21 cellular contexts compared by ENCODE assay signal in genomic region chr9:137865581-137866145, GRCh38. TPM values are rescaled to one million over a fixed set of nuclear protein-coding genes. Genes with fewer than 3 reads are reported as not detected.
"Had no signal": no experiment of that assay in that cellular context is flagged by ENCODE, and none has a peak within 500 bp of the region (broad histone marks: within the 10 kb centered on the region; RNA-seq: fewer than 3 reads in every experiment).

No MANE protein-coding gene starts in this region.

- DNase-seq: effector memory CD8-positive, alpha-beta T cell; esophagus squamous epithelium; foreskin fibroblast; heart left ventricle; hippocampal formation; natural killer cell; nucleus accumbens; ovary; right cardiac atrium; small intestine; stimulated activated CD4-positive, alpha-beta T cell treated with anti-CD3 and anti-CD28 coated beads, Interleukin-12 subunit alpha, Interleukin-12 subunit beta, amount 100 ng/mL, for 4 hours; stimulated activated naive CD4-positive, alpha-beta T cell; trophoblast cell had no signal

- H3K36me3 Mint-ChIP-seq: mesothelial cell of epicardium, natural killer cell had no signal

- H3K4me1 Mint-ChIP-seq: mesothelial cell of epicardium, natural killer cell, neural crest cell had no signal

- H3K27ac Mint-ChIP-seq: dendritic cell treated with granulocyte-macrophage colony-stimulating factor and Interleukin-4, amounts not matched to agents 40 ng/mL and 50 ng/mL, for 4 days; effector memory CD8-positive, alpha-beta T cell; mesothelial cell of epicardium; natural killer cell had no signal

- H3K36me3 ChIP-seq: esophagus squamous epithelium, heart left ventricle, ovary had no signal

- ATAC-seq: effector memory CD8-positive, alpha-beta T cell; heart left ventricle; natural killer cell had no signal

- FAIRE-seq: colon, islet of Langerhans, small intestine had no signal

- H3K9me3 ChIP-seq: ovary had no signal

- H3K4me3 Mint-ChIP-seq: dendritic cell treated with granulocyte-macrophage colony-stimulating factor and Interleukin-4, amounts not matched to agents 40 ng/mL and 50 ng/mL, for 4 days; effector memory CD8-positive, alpha-beta T cell; mesothelial cell of epicardium; natural killer cell; neural crest cell had no signal

- H3K4me1 ChIP-seq: esophagus squamous epithelium had no signal

- H3K27ac ChIP-seq: esophagus squamous epithelium, heart left ventricle, ovary had no signal

- H3K27me3 ChIP-seq: ovary had no signal

- H3K4me3 ChIP-seq: esophagus squamous epithelium, heart left ventricle, ovary had no signal

RNA-seq across cellular contexts. Expression of gene CACNA1B, which starts 11.9 kb away (rescaled TPM):
- total RNA-seq: esophagus squamous epithelium, left lobe of liver, lower leg skin, myocyte had no signal
